Comparison of ENCODE assay signal across 8 cellular contexts in the genomic region with DNA sequence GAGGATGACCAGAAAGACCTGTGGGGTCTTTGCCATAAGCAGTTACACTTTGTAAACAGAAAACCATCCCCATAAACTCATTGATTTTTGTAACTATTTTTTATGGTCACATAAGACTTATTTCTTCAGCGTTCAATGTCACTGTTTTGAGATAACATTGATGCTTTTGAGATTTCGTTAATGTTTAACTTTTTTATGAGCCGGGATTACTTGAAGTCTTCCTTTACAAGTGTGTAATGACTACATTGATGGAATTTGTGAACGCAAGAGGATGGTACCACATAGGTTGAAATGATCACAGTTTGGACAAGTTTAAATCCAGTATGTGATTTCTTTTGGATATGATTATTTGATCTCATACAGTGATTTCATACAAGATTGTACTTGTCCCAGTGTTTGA. TPM values are rescaled to one million over a fixed set of nuclear protein-coding genes. Genes with fewer than 3 reads are reported as not detected.
DNase-seq lines count a peak whose midpoint lies in the region; ATAC-seq and TF ChIP-seq lines count a peak whose summit lies in the region.

No MANE protein-coding gene starts in this region.

- H3K9me3 ChIP-seq in iPS-18a (ENCODE audit: control insufficient read depth, low read depth, low read length) = no peaks in the 10 kb centered on the region

- no peak overlapping the region for H3K9ac ChIP-seq in iPS-18a (ENCODE audit: low read length)

- no peak for ATAC-seq in WTC11
- no peak for ATAC-seq in stimulated activated memory B cell treated with anti-CD40 and anti-IgM and Interleukin-4, amounts not matched to agents 10 μg/mL and 1 μg/mL and 100 μg/mL, for 72 hours
- no peak for ATAC-seq in HG02759 (IDR thresholded peaks at IDR 0.05; ENCODE audit: unreplicated experiment)
- ATAC-seq in HG03432 (IDR thresholded peaks at IDR 0.05; ENCODE audit: unreplicated experiment) = no peak

- POLR2A ChIA-PET in WTC11 (lab: Charles Lee) = no interaction called here

- peaks cover 29% of the 10 kb centered on the region for H3K27me3 ChIP-seq in iPS-18a (ENCODE audit: control insufficient read depth, insufficient read depth, low read length)

- H3K27ac ChIP-seq in iPS-18a (ENCODE audit: low read length) = no peak overlapping the region

- CTCF ChIA-PET in WTC11 (lab: Charles Lee) = no interaction called here

- peaks cover 14% of the 10 kb centered on the region for H3K4me1 ChIP-seq in iPS-18a (ENCODE audit: control insufficient read depth, low read depth, low read length)

- peak overlapping the region; percentile 90 for H3K4me3 ChIP-seq in iPS-18a (ENCODE audit: low read length)

- no peak for TF ChIP-seq CTCF in WTC11 (IDR thresholded peaks at IDR 0.05)

- peaks cover 21% of the 10 kb centered on the region for H3K4me1 Mint-ChIP-seq in WTC11
- peaks cover 50% of the 10 kb centered on the region for H3K4me1 Mint-ChIP-seq in stimulated activated memory B cell treated with anti-CD40 and anti-IgM and Interleukin-4, amounts not matched to agents 10 μg/mL and 1 μg/mL and 100 μg/mL, for 72 hours

- DNase-seq in NCI-H345 (lab: John Stamatoyannopoulos, UW) = peak; percentile 0
- DNase-seq in NCI-H345 treated with DMSO at 0.1 percent for 48 hours (lab: John Stamatoyannopoulos, UW; ENCODE audit: unreplicated experiment) = no peak
- no peak for DNase-seq in WTC11 (ENCODE audit: low spot score)
- no peak for DNase-seq in hepatic stellate cell (ENCODE audit: low spot score)

- peak overlapping the region; percentile 84 for H3K4me3 Mint-ChIP-seq in WTC11
- peak overlapping the region; percentile 88 for H3K4me3 Mint-ChIP-seq in stimulated activated memory B cell treated with anti-CD40 and anti-IgM and Interleukin-4, amounts not matched to agents 10 μg/mL and 1 μg/mL and 100 μg/mL, for 72 hours

- no peaks in the 10 kb centered on the region for H3K36me3 Mint-ChIP-seq in WTC11
- peaks cover 27% of the 10 kb centered on the region for H3K36me3 Mint-ChIP-seq in stimulated activated memory B cell treated with anti-CD40 and anti-IgM and Interleukin-4, amounts not matched to agents 10 μg/mL and 1 μg/mL and 100 μg/mL, for 72 hours

- H3K27me3 Mint-ChIP-seq in WTC11 (ENCODE audit: low read depth) = peaks cover 54% of the 10 kb centered on the region
- no peaks in the 10 kb centered on the region for H3K27me3 Mint-ChIP-seq in stimulated activated memory B cell treated with anti-CD40 and anti-IgM and Interleukin-4, amounts not matched to agents 10 μg/mL and 1 μg/mL and 100 μg/mL, for 72 hours

- H3K9me3 Mint-ChIP-seq in WTC11 = no peaks in the 10 kb centered on the region
- no peaks in the 10 kb centered on the region for H3K9me3 Mint-ChIP-seq in stimulated activated memory B cell treated with anti-CD40 and anti-IgM and Interleukin-4, amounts not matched to agents 10 μg/mL and 1 μg/mL and 100 μg/mL, for 72 hours

- H3K27ac Mint-ChIP-seq in WTC11 = no peak overlapping the region
- peak overlapping the region; percentile 68 for H3K27ac Mint-ChIP-seq in stimulated activated memory B cell treated with anti-CD40 and anti-IgM and Interleukin-4, amounts not matched to agents 10 μg/mL and 1 μg/mL and 100 μg/mL, for 72 hours

- H3K36me3 ChIP-seq in iPS-18a (ENCODE audit: control insufficient read depth, low read depth, low read length) = no peaks in the 10 kb centered on the region

TF ChIP-seq in WTC11, 78 proteins besides CTCF, POLR2A, EP300 and RAD21:
- TF ChIP-seq SP1 (CRISPR knock-in tag; conservative IDR thresholded peaks at IDR 0.05) = no peak
- TF ChIP-seq ESRRA (CRISPR knock-in tag; IDR thresholded peaks at IDR 0.05; ENCODE audit: borderline replicate concordance) = no peak
- no peak for TF ChIP-seq EMX1 (CRISPR knock-in tag; IDR thresholded peaks at IDR 0.05)
- TF ChIP-seq, protein P1, sequence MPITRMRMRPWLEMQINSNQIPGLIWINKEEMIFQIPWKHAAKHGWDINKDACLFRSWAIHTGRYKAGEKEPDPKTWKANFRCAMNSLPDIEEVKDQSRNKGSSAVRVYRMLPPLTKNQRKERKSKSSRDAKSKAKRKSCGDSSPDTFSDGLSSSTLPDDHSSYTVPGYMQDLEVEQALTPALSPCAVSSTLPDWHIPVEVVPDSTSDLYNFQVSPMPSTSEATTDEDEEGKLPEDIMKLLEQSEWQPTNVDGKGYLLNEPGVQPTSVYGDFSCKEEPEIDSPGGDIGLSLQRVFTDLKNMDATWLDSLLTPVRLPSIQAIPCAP (CRISPR knock-in tag; IDR thresholded peaks at IDR 0.05) = no peak
- no peak for TF ChIP-seq JAZF1 (CRISPR knock-in tag; IDR thresholded peaks at IDR 0.05)
- TF ChIP-seq CREM (CRISPR knock-in tag; IDR thresholded peaks at IDR 0.05) = no peak
- TF ChIP-seq PRDM15 (CRISPR knock-in tag; IDR thresholded peaks at IDR 0.05) = no peak
- TF ChIP-seq ERG (CRISPR knock-in tag; IDR thresholded peaks at IDR 0.05) = no peak
- no peak for TF ChIP-seq ZBTB43 (CRISPR knock-in tag; IDR thresholded peaks at IDR 0.05)
- TF ChIP-seq, protein P2, sequence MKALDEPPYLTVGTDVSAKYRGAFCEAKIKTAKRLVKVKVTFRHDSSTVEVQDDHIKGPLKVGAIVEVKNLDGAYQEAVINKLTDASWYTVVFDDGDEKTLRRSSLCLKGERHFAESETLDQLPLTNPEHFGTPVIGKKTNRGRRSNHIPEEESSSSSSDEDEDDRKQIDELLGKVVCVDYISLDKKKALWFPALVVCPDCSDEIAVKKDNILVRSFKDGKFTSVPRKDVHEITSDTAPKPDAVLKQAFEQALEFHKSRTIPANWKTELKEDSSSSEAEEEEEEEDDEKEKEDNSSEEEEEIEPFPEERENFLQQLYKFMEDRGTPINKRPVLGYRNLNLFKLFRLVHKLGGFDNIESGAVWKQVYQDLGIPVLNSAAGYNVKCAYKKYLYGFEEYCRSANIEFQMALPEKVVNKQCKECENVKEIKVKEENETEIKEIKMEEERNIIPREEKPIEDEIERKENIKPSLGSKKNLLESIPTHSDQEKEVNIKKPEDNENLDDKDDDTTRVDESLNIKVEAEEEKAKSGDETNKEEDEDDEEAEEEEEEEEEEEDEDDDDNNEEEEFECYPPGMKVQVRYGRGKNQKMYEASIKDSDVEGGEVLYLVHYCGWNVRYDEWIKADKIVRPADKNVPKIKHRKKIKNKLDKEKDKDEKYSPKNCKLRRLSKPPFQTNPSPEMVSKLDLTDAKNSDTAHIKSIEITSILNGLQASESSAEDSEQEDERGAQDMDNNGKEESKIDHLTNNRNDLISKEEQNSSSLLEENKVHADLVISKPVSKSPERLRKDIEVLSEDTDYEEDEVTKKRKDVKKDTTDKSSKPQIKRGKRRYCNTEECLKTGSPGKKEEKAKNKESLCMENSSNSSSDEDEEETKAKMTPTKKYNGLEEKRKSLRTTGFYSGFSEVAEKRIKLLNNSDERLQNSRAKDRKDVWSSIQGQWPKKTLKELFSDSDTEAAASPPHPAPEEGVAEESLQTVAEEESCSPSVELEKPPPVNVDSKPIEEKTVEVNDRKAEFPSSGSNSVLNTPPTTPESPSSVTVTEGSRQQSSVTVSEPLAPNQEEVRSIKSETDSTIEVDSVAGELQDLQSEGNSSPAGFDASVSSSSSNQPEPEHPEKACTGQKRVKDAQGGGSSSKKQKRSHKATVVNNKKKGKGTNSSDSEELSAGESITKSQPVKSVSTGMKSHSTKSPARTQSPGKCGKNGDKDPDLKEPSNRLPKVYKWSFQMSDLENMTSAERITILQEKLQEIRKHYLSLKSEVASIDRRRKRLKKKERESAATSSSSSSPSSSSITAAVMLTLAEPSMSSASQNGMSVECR (CRISPR knock-in tag; IDR thresholded peaks at IDR 0.05; ENCODE audit: borderline replicate concordance) = no peak

RNA-seq across cellular contexts. Expression of gene SLC12A2, which starts 1.8 kb away (rescaled TPM):
- total RNA-seq in WTC11 (2021) = 8.4 to 10.6 TPM (median 10.2 TPM) in 3 replicates
